8 cellular contexts compared by ENCODE assay signal in the genomic region with DNA sequence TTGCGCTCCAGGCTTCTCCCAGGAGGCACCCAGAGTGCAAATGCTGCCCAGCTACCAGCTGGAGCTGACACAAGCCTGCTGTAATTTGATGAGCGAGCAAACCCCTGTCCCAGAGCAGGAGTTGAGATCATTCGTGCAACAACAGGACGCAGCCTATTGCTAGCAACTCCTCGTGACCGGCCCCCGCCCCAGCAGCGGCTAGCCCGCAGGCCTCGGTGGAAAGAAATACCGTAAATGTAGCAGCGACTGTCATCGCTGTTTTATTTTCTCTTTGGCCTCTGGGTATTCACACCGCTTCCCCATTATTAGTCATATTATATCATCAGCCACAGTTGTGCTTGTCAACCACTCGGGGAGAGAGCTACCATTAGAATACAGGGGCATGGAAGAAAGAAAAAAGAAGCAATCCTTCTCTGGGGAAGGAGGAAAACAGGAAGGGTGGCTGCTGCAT. TPM values are rescaled to one million over a fixed set of nuclear protein-coding genes. Genes with fewer than 3 reads are reported as not detected.
DNase-seq lines count a peak whose midpoint lies in the region; ATAC-seq, FAIRE-seq and TF ChIP-seq lines count a peak whose summit lies in the region.

No MANE protein-coding gene starts in this region.

- no peak for TF ChIP-seq POLR2A in right lobe of liver (IDR thresholded peaks at IDR 0.05)
- no peak for TF ChIP-seq POLR2A in HepG2 (IDR thresholded peaks at IDR 0.05; ENCODE audit: insufficient read depth in 1 of 2, low read depth in 2 of 2, low read length in 2 of 2)

- H4K20me1 ChIP-seq in HepG2 (ENCODE audit: insufficient read depth, low read length): no peaks in the 10 kb centered on the region

- TF ChIP-seq EP300 in HepG2 (IDR thresholded peaks at IDR 0.05; ENCODE audit: low read depth in 2 of 2, low read length in 2 of 2): no peak
- TF ChIP-seq EP300 in HepG2 (CRISPR knock-in tag; IDR thresholded peaks at IDR 0.05; ENCODE audit: borderline replicate concordance): no peak

- DNase-seq in right lobe of liver: peak in 1 of 3 donors; percentile 35
- DNase-seq in HepG2 (ENCODE audit: low spot score): no peak
- DNase-seq in activated T-helper 2 cell treated with anti-CD3 and anti-CD28 coated beads, Interferon-gamma antibody, Interleukin-2, Interleukin-4, amounts not matched to agents 10 μg/mL and 5 μg/mL and 100 μg/mL, durations not matched to agents 14 hours and 24 hours and 36 hours (ENCODE audit: low spot score): no peak
- DNase-seq in right cardiac atrium: peak; percentile 73 to 85 (median 83)
- DNase-seq in NCI-H446 treated with DMSO at 0.1 percent for 48 hours (lab: John Stamatoyannopoulos, UW): no peak

- ATAC-seq in right lobe of liver: peak in 3 of 4 donors; percentile 27 to 42 (median 35)
- ATAC-seq in HepG2: no peak
- peak; percentile 77 to 78 for ATAC-seq in right cardiac atrium
- no peak for ATAC-seq in GM19467 (IDR thresholded peaks at IDR 0.05; ENCODE audit: unreplicated experiment)
- ATAC-seq in HG02885 (IDR thresholded peaks at IDR 0.05; ENCODE audit: poor library complexity, unreplicated experiment): no peak

- TF ChIP-seq RAD21 in HepG2 (CRISPR knock-in tag; IDR thresholded peaks at IDR 0.05): no peak

- no peak overlapping the region for H3K9ac ChIP-seq in HepG2 (ENCODE audit: insufficient read depth, low read depth, low read length)
- peak overlapping the region in 1 of 5 donors; percentile 59 for H3K9ac ChIP-seq in subcutaneous abdominal adipose tissue (ENCODE audit: low read length in 5 of 5)

- no peak overlapping the region for H2AFZ ChIP-seq in HepG2 (ENCODE audit: low read length)

- whole genome bisulfite sequencing in right lobe of liver (ENCODE audit: insufficient coverage, low coverage, low lambda C conversion rate, missing lambda C conversion rate): 62% methylated on average over 11 of the region's 15 CpGs
- WGBS in HepG2 (ENCODE audit: low lambda C conversion rate): 77% methylated on average over 14 of the region's 15 CpGs
- 38% methylated on average over 15 of the region's 15 CpGs for WGBS in right cardiac atrium

- TF ChIP-seq CTCF in right lobe of liver (IDR thresholded peaks at IDR 0.05): no peak
- TF ChIP-seq CTCF in HepG2 (CRISPR knock-in tag; IDR thresholded peaks at IDR 0.05): no peak

- in situ Hi-C loops in HepG2 (cut with HindIII; ENCODE audit: extremely low pct_ligation_motif_present, low pct_unique_long_range_greater_than_20kb): no loop called here

- H3K4me1 Mint-ChIP-seq in activated T-helper 2 cell treated with anti-CD3 and anti-CD28 coated beads, Interferon-gamma antibody, Interleukin-2, Interleukin-4, amounts not matched to agents 10 μg/mL and 5 μg/mL and 100 μg/mL, durations not matched to agents 14 hours and 24 hours and 36 hours (ENCODE audit: low read depth): peaks cover 9% of the 10 kb centered on the region

- H3K4me3 Mint-ChIP-seq in activated T-helper 2 cell treated with anti-CD3 and anti-CD28 coated beads, Interferon-gamma antibody, Interleukin-2, Interleukin-4, amounts not matched to agents 10 μg/mL and 5 μg/mL and 100 μg/mL, durations not matched to agents 14 hours and 24 hours and 36 hours (ENCODE audit: low read depth): no peak overlapping the region

- intact Hi-C loops in right lobe of liver (cut with DNase I): no loop called here
- intact Hi-C loops in HepG2 (cut with micrococcal nuclease; ENCODE audit: unreplicated experiment): no loop called here
- intact Hi-C loops in activated T-helper 2 cell treated with anti-CD3 and anti-CD28 coated beads, Interferon-gamma antibody, Interleukin-2, Interleukin-4, amounts not matched to agents 10 μg/mL and 5 μg/mL and 100 μg/mL, durations not matched to agents 14 hours and 24 hours and 36 hours (cut with micrococcal nuclease): no loop called here
- intact Hi-C loops in right cardiac atrium (cut with DNase I): no loop called here

- H3K27me3 ChIP-seq in right lobe of liver (no peaks in the 10 kb centered on the region), HepG2 (ENCODE audit: control insufficient read depth in 1 of 2, insufficient read depth in 2 of 2, low read length in 2 of 2) (peaks cover 0 to 2% of the 10 kb centered on the region in 2 experiments; a peak in 2 of 5 replicates), right cardiac atrium (ENCODE audit: control insufficient read depth, insufficient read depth) (no peaks in the 10 kb centered on the region), subcutaneous abdominal adipose tissue (ENCODE audit: control insufficient read depth in 5 of 5, insufficient read depth in 4 of 5, low read length in 5 of 5) (peaks cover 0 to 13% (median 4%) of the 10 kb centered on the region in 5 donors)

- no peaks in the 10 kb centered on the region for H3K36me3 ChIP-seq in right lobe of liver
- H3K36me3 ChIP-seq in HepG2 (replicated peaks in 1 of 2; ENCODE audit: control insufficient read depth in 1 of 2, insufficient read depth in 2 of 2, low read length in 2 of 2): no peaks in the 10 kb centered on the region
- no peaks in the 10 kb centered on the region for H3K36me3 ChIP-seq in subcutaneous abdominal adipose tissue (ENCODE audit: control insufficient read depth in 5 of 5, insufficient read depth in 5 of 5, low read length in 5 of 5)

- FAIRE-seq in HepG2 (lab: Jason Lieb, UNC): no peak

- no TSS peak for BruUV-seq in HepG2 (replicated peaks; lab: Mats Ljungman, UMichigan)

- peak overlapping the region; percentile 7 for H3K27ac Mint-ChIP-seq in activated T-helper 2 cell treated with anti-CD3 and anti-CD28 coated beads, Interferon-gamma antibody, Interleukin-2, Interleukin-4, amounts not matched to agents 10 μg/mL and 5 μg/mL and 100 μg/mL, durations not matched to agents 14 hours and 24 hours and 36 hours

- no peaks in the 10 kb centered on the region for H3K9me3 Mint-ChIP-seq in activated T-helper 2 cell treated with anti-CD3 and anti-CD28 coated beads, Interferon-gamma antibody, Interleukin-2, Interleukin-4, amounts not matched to agents 10 μg/mL and 5 μg/mL and 100 μg/mL, durations not matched to agents 14 hours and 24 hours and 36 hours

- POLR2A ChIA-PET in HepG2 (lab: Yijun Ruan, JAX): no interaction called here

- no peak overlapping the region for H3K4me2 ChIP-seq in HepG2 (ENCODE audit: low read depth, low read length)

- no peaks in the 10 kb centered on the region for H3K27me3 Mint-ChIP-seq in activated T-helper 2 cell treated with anti-CD3 and anti-CD28 coated beads, Interferon-gamma antibody, Interleukin-2, Interleukin-4, amounts not matched to agents 10 μg/mL and 5 μg/mL and 100 μg/mL, durations not matched to agents 14 hours and 24 hours and 36 hours (ENCODE audit: low read depth)

- no peak overlapping the region for H3K27ac ChIP-seq in right lobe of liver
- no peak overlapping the region for H3K27ac ChIP-seq in HepG2 (ENCODE audit: extremely low read length, insufficient read depth, low read length)
- H3K27ac ChIP-seq in right cardiac atrium (ENCODE audit: low read length): no peak overlapping the region
- peak overlapping the region; percentile 65 for H3K27ac ChIP-seq in subcutaneous abdominal adipose tissue (ENCODE audit: low read depth, low read length)

- H3K79me2 ChIP-seq in HepG2 (ENCODE audit: insufficient read depth, low read length): no peaks in the 10 kb centered on the region

- no peak overlapping the region for H3K4me3 ChIP-seq in right lobe of liver
- no peak overlapping the region for H3K4me3 ChIP-seq in HepG2 (replicated peaks in 1 of 3; ENCODE audit: insufficient read depth in 1 of 3, low read depth in 2 of 3, low read length in 3 of 3)
- no peak overlapping the region for H3K4me3 ChIP-seq in right cardiac atrium (ENCODE audit: low read length)
- peak overlapping the region; percentile 36 to 45 (median 37) for H3K4me3 ChIP-seq in subcutaneous abdominal adipose tissue (ENCODE audit: low read depth in 1 of 5, low read length in 5 of 5)

- H3K4me1 ChIP-seq in right lobe of liver: no peaks in the 10 kb centered on the region
- H3K4me1 ChIP-seq in HepG2 (ENCODE audit: insufficient read depth, low read length): no peaks in the 10 kb centered on the region
- H3K4me1 ChIP-seq in right cardiac atrium (ENCODE audit: control insufficient read depth, insufficient read depth, low read length): no peaks in the 10 kb centered on the region
- H3K4me1 ChIP-seq in subcutaneous abdominal adipose tissue (ENCODE audit: control insufficient read depth in 5 of 5, insufficient read depth in 5 of 5, low read length in 5 of 5): peaks cover 2 to 14% (median 11%) of the 10 kb centered on the region in 5 donors

- H3K36me3 Mint-ChIP-seq in activated T-helper 2 cell treated with anti-CD3 and anti-CD28 coated beads, Interferon-gamma antibody, Interleukin-2, Interleukin-4, amounts not matched to agents 10 μg/mL and 5 μg/mL and 100 μg/mL, durations not matched to agents 14 hours and 24 hours and 36 hours (ENCODE audit: low read depth): no peaks in the 10 kb centered on the region

- CTCF ChIA-PET in HepG2 (lab: Yijun Ruan, JAX; ENCODE audit: low intra/inter-chr PET ratio, low total read pairs): no interaction called here

- no peaks in the 10 kb centered on the region for H3K9me3 ChIP-seq in right lobe of liver
- H3K9me3 ChIP-seq in HepG2 (ENCODE audit: low read length): no peaks in the 10 kb centered on the region
- no peaks in the 10 kb centered on the region for H3K9me3 ChIP-seq in right cardiac atrium (ENCODE audit: control insufficient read depth, low read length)
- peaks cover 0 to 4% (median 0%) of the 10 kb centered on the region in 5 donors for H3K9me3 ChIP-seq in subcutaneous abdominal adipose tissue (ENCODE audit: control insufficient read depth in 5 of 5, low read length in 5 of 5)

RNA-seq across cellular contexts. Expression of a gene that starts 59.2 kb away (rescaled TPM):
- total RNA-seq in right lobe of liver: 100 to 1,000 TPM in 1 of 6 experiments, 10 to 100 TPM in 5; 70.0 to 118 (median 84.3) TPM
- total RNA-seq in HepG2 (2016; rRNA removed; fragmentation: Illumina TruSeq; extraction: Trizol): 60.1 and 136 TPM in 2 replicates
- 427 and 465 TPM in 2 replicates for total RNA-seq in HepG2 (2016; cell fraction: cytosol; rRNA removed; fragmentation: Illumina TruSeq; extraction: Trizol; ENCODE audit: low read depth)
- total RNA-seq in HepG2 (2016; cell fraction: insoluble cytoplasmic fraction; rRNA removed; fragmentation: Illumina TruSeq; extraction: Trizol): 62.2 and 127 TPM in 2 replicates
- 131 and 135 TPM in 2 replicates for total RNA-seq in HepG2 (2016; cell fraction: membrane; rRNA removed; fragmentation: Illumina TruSeq; extraction: Trizol)
- total RNA-seq in HepG2 (2016; cell fraction: nucleus; rRNA removed; fragmentation: Illumina TruSeq; extraction: Trizol): 67.8 and 78.6 TPM in 2 replicates
- polyA plus RNA-seq in HepG2 (2011; rRNA removed): 162 and 194 TPM in 2 replicates
- 81.2 and 134 TPM in 2 replicates for polyA plus RNA-seq in HepG2 (2011; cell fraction: cytosol; rRNA removed)
- polyA plus RNA-seq in HepG2 (2011; cell fraction: nucleus; rRNA removed): 23.1 and 30.4 TPM in 2 replicates
- 126 and 155 TPM in 2 replicates for polyA plus RNA-seq in HepG2 (2012)
- 16.3 and 18.9 TPM in 2 replicates for polyA plus RNA-seq in HepG2 (2016; cell fraction: cytosol; fragmentation: Illumina TruSeq; extraction: Trizol; ENCODE audit: low read depth)
- polyA plus RNA-seq in HepG2 (2016; cell fraction: insoluble cytoplasmic fraction; fragmentation: Illumina TruSeq; extraction: Trizol; ENCODE audit: low read depth): 227 and 248 TPM in 2 replicates
- 22.8 and 26.0 TPM in 2 replicates for polyA plus RNA-seq in HepG2 (2016; cell fraction: membrane; fragmentation: Illumina TruSeq; extraction: Trizol; ENCODE audit: low read depth)
- 96.5 and 111 TPM in 2 replicates for polyA plus RNA-seq in HepG2 (2016; cell fraction: nucleus; fragmentation: Illumina TruSeq; extraction: Trizol; ENCODE audit: insufficient read depth, low read depth)
- 126 and 271 TPM in 2 replicates for polyA minus RNA-seq in HepG2 (2011; rRNA and poly(A)+ RNA removed; ENCODE audit: low replicate concordance)
- polyA minus RNA-seq in HepG2 (2011; cell fraction: cytosol; rRNA and poly(A)+ RNA removed): 105 and 118 TPM in 2 replicates
- 95.1 and 136 TPM in 2 replicates for polyA minus RNA-seq in HepG2 (2011; cell fraction: nucleus; rRNA and poly(A)+ RNA removed)
- 119 and 123 TPM in 2 replicates for total RNA-seq in activated T-helper 2 cell treated with anti-CD3 and anti-CD28 coated beads, Interferon-gamma antibody, Interleukin-2, Interleukin-4, amounts not matched to agents 10 μg/mL and 5 μg/mL and 100 μg/mL, durations not matched to agents 14 hours and 24 hours and 36 hours
- total RNA-seq in right cardiac atrium: 100 to 1,000 TPM; 141 to 176 (median 153) TPM
- polyA plus RNA-seq in right cardiac atrium: 96.6 TPM

Comparison
In these comparisons a context has a peak if more than half of its experiments do, and no peak if none do; other contexts are left out.
1. ATAC-seq: peak in right lobe of liver (3 of 4) and right cardiac atrium (2 of 2); none in HepG2 (single experiment), GM19467 (single experiment) and HG02885 (single experiment).
2. DNase-seq: peak in right cardiac atrium (3 of 3); none in HepG2 (single experiment), activated T-helper 2 cell treated with anti-CD3 and anti-CD28 coated beads, Interferon-gamma antibody, Interleukin-2, Interleukin-4, amounts not matched to agents 10 μg/mL and 5 μg/mL and 100 μg/mL, durations not matched to agents 14 hours and 24 hours and 36 hours (single experiment) and NCI-H446 treated with DMSO at 0.1 percent for 48 hours (single experiment).
3. H3K4me3 ChIP-seq: peak in subcutaneous abdominal adipose tissue (5 of 5); none in right lobe of liver (0 of 3), HepG2 (0 of 3) and right cardiac atrium (single experiment).